1 cellular context compared by ENCODE assay signal in genomic region chr4:54742636-54743399, GRCh38.
TF ChIP-seq lines count a peak whose summit lies in the region.

No MANE protein-coding gene starts in this region.

TF ChIP-seq in WTC11, 78 proteins besides CTCF, POLR2A, EP300 and RAD21:
- TF ChIP-seq SMAD4 (CRISPR knock-in tag; IDR thresholded peaks at IDR 0.05) (no peak), FOXJ3 (CRISPR knock-in tag; IDR thresholded peaks at IDR 0.05; ENCODE audit: borderline replicate concordance) (no peak), ZNF423 (CRISPR knock-in tag; IDR thresholded peaks at IDR 0.05) (no peak), CREB1 (CRISPR knock-in tag; IDR thresholded peaks at IDR 0.05) (no peak), ATF2 (CRISPR knock-in tag; IDR thresholded peaks at IDR 0.05; ENCODE audit: borderline replicate concordance, low read depth) (no peak), ETV6 (CRISPR knock-in tag; IDR thresholded peaks at IDR 0.05) (no peak), NR1H2 (CRISPR knock-in tag; IDR thresholded peaks at IDR 0.05) (no peak), ZNF219 (CRISPR knock-in tag; IDR thresholded peaks at IDR 0.05; ENCODE audit: borderline replicate concordance) (no peak), RORB (CRISPR knock-in tag; IDR thresholded peaks at IDR 0.05) (no peak), FOXP1 (CRISPR knock-in tag; IDR thresholded peaks at IDR 0.05; ENCODE audit: borderline replicate concordance) (no peak), TEAD1 (CRISPR knock-in tag; IDR thresholded peaks at IDR 0.05) (no peak), ELF4 (CRISPR knock-in tag; IDR thresholded peaks at IDR 0.05; ENCODE audit: low read depth) (no peak), NR3C1 (CRISPR knock-in tag; conservative IDR thresholded peaks at IDR 0.05; ENCODE audit: low read depth) (no peak), JAZF1 (CRISPR knock-in tag; IDR thresholded peaks at IDR 0.05) (no peak), ZNF396 (CRISPR knock-in tag; IDR thresholded peaks at IDR 0.05; ENCODE audit: borderline replicate concordance) (no peak), E2F4 (CRISPR knock-in tag; IDR thresholded peaks at IDR 0.05; ENCODE audit: borderline replicate concordance, low read depth) (no peak)
- TF ChIP-seq, protein P1, sequence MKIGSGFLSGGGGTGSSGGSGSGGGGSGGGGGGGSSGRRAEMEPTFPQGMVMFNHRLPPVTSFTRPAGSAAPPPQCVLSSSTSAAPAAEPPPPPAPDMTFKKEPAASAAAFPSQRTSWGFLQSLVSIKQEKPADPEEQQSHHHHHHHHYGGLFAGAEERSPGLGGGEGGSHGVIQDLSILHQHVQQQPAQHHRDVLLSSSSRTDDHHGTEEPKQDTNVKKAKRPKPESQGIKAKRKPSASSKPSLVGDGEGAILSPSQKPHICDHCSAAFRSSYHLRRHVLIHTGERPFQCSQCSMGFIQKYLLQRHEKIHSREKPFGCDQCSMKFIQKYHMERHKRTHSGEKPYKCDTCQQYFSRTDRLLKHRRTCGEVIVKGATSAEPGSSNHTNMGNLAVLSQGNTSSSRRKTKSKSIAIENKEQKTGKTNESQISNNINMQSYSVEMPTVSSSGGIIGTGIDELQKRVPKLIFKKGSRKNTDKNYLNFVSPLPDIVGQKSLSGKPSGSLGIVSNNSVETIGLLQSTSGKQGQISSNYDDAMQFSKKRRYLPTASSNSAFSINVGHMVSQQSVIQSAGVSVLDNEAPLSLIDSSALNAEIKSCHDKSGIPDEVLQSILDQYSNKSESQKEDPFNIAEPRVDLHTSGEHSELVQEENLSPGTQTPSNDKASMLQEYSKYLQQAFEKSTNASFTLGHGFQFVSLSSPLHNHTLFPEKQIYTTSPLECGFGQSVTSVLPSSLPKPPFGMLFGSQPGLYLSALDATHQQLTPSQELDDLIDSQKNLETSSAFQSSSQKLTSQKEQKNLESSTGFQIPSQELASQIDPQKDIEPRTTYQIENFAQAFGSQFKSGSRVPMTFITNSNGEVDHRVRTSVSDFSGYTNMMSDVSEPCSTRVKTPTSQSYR (CRISPR knock-in tag; IDR thresholded peaks at IDR 0.05) = no peak
- TF ChIP-seq, protein P2, sequence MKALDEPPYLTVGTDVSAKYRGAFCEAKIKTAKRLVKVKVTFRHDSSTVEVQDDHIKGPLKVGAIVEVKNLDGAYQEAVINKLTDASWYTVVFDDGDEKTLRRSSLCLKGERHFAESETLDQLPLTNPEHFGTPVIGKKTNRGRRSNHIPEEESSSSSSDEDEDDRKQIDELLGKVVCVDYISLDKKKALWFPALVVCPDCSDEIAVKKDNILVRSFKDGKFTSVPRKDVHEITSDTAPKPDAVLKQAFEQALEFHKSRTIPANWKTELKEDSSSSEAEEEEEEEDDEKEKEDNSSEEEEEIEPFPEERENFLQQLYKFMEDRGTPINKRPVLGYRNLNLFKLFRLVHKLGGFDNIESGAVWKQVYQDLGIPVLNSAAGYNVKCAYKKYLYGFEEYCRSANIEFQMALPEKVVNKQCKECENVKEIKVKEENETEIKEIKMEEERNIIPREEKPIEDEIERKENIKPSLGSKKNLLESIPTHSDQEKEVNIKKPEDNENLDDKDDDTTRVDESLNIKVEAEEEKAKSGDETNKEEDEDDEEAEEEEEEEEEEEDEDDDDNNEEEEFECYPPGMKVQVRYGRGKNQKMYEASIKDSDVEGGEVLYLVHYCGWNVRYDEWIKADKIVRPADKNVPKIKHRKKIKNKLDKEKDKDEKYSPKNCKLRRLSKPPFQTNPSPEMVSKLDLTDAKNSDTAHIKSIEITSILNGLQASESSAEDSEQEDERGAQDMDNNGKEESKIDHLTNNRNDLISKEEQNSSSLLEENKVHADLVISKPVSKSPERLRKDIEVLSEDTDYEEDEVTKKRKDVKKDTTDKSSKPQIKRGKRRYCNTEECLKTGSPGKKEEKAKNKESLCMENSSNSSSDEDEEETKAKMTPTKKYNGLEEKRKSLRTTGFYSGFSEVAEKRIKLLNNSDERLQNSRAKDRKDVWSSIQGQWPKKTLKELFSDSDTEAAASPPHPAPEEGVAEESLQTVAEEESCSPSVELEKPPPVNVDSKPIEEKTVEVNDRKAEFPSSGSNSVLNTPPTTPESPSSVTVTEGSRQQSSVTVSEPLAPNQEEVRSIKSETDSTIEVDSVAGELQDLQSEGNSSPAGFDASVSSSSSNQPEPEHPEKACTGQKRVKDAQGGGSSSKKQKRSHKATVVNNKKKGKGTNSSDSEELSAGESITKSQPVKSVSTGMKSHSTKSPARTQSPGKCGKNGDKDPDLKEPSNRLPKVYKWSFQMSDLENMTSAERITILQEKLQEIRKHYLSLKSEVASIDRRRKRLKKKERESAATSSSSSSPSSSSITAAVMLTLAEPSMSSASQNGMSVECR (CRISPR knock-in tag; IDR thresholded peaks at IDR 0.05; ENCODE audit: borderline replicate concordance) = no peak
- TF ChIP-seq, protein P3, sequence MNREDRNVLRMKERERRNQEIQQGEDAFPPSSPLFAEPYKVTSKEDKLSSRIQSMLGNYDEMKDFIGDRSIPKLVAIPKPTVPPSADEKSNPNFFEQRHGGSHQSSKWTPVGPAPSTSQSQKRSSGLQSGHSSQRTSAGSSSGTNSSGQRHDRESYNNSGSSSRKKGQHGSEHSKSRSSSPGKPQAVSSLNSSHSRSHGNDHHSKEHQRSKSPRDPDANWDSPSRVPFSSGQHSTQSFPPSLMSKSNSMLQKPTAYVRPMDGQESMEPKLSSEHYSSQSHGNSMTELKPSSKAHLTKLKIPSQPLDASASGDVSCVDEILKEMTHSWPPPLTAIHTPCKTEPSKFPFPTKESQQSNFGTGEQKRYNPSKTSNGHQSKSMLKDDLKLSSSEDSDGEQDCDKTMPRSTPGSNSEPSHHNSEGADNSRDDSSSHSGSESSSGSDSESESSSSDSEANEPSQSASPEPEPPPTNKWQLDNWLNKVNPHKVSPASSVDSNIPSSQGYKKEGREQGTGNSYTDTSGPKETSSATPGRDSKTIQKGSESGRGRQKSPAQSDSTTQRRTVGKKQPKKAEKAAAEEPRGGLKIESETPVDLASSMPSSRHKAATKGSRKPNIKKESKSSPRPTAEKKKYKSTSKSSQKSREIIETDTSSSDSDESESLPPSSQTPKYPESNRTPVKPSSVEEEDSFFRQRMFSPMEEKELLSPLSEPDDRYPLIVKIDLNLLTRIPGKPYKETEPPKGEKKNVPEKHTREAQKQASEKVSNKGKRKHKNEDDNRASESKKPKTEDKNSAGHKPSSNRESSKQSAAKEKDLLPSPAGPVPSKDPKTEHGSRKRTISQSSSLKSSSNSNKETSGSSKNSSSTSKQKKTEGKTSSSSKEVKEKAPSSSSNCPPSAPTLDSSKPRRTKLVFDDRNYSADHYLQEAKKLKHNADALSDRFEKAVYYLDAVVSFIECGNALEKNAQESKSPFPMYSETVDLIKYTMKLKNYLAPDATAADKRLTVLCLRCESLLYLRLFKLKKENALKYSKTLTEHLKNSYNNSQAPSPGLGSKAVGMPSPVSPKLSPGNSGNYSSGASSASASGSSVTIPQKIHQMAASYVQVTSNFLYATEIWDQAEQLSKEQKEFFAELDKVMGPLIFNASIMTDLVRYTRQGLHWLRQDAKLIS (CRISPR knock-in tag; IDR thresholded peaks at IDR 0.05; ENCODE audit: borderline replicate concordance) = no peak
